23 cellular contexts compared by ENCODE assay signal in genomic region chr12:14998941-14999340, GRCh38. TPM values are rescaled to one million over a fixed set of nuclear protein-coding genes. Genes with fewer than 3 reads are reported as not detected.
"Had no signal": no experiment of that assay in that cellular context is flagged by ENCODE, and none has a peak within 500 bp of the region (broad histone marks: within the 10 kb centered on the region; RNA-seq: fewer than 3 reads in every experiment).

No MANE protein-coding gene starts in this region.

- H3K9me3 Mint-ChIP-seq: activated naive CD4-positive, alpha-beta T cell treated with anti-CD3 and anti-CD28 coated beads, Interleukin-2, amount 50 U/mL, for 24 hours; naive B cell; neural progenitor cell had no signal

- H3K4me3 ChIP-seq: ascending aorta, esophagus squamous epithelium, lung, neural progenitor cell, ovary, psoas muscle, right lobe of liver, spleen, tibial nerve had no signal

- H3K36me3 ChIP-seq: ascending aorta, esophagus squamous epithelium, neural progenitor cell, ovary, right lobe of liver, spleen, tibial nerve, WERI-Rb-1 had no signal

- ATAC-seq: left colon, right lobe of liver, T-helper 17 cell had no signal

- DNase-seq: activated CD4-positive, alpha-beta T cell treated with anti-CD3 and anti-CD28 coated beads, Interleukin-2, amount 50 U/mL, for 4 hours; activated gamma-delta T cell; cerebellar nuclear complex; effector CD4-positive, alpha-beta T cell; esophagus squamous epithelium; hippocampal formation; left colon; naive B cell; ovary; psoas muscle; right lobe of liver; spleen; stimulated activated naive CD4-positive, alpha-beta T cell treated with Interleukin-2 at 50 U/mL for 16 hours; T-helper 17 cell; WERI-Rb-1 had no signal

- H3K27me3 ChIP-seq: ascending aorta, esophagus squamous epithelium, neural progenitor cell, ovary, right lobe of liver, tibial nerve had no signal

- H3K36me3 Mint-ChIP-seq: activated naive CD4-positive, alpha-beta T cell treated with anti-CD3 and anti-CD28 coated beads, Interleukin-2, amount 50 U/mL, for 24 hours; naive B cell; neural progenitor cell had no signal

- H3K27me3 Mint-ChIP-seq: activated naive CD4-positive, alpha-beta T cell treated with anti-CD3 and anti-CD28 coated beads, Interleukin-2, amount 50 U/mL, for 24 hours had no signal

- H3K4me1 ChIP-seq: right lobe of liver had no signal

- H3K4me3 Mint-ChIP-seq: activated naive CD4-positive, alpha-beta T cell treated with anti-CD3 and anti-CD28 coated beads, Interleukin-2, amount 50 U/mL, for 24 hours; naive B cell; neural progenitor cell; T-helper 17 cell had no signal

- H3K9ac ChIP-seq: neural progenitor cell had no signal

- H3K27ac ChIP-seq: esophagus squamous epithelium, neural progenitor cell, ovary, psoas muscle, right lobe of liver, spleen, tibial nerve, WERI-Rb-1 had no signal

- H3K27ac Mint-ChIP-seq: activated naive CD4-positive, alpha-beta T cell treated with anti-CD3 and anti-CD28 coated beads, Interleukin-2, amount 50 U/mL, for 24 hours; naive B cell; neural progenitor cell; T-helper 17 cell had no signal

- H2AFZ ChIP-seq: neural progenitor cell had no signal

- H3K9me3 ChIP-seq: ascending aorta, esophagus squamous epithelium, ovary, psoas muscle, right lobe of liver, spleen, tibial nerve had no signal

- H3K4me2 ChIP-seq: neural progenitor cell had no signal

RNA-seq across cellular contexts. Expression of gene PDE6H, which starts 26.1 kb away (rescaled TPM):
- total RNA-seq: ascending aorta, bronchial epithelial cell, endothelial cell of umbilical vein, esophagus squamous epithelium, left colon, ovary, psoas muscle, right lobe of liver, T-helper 17 cell, tibial nerve had no signal
- polyA plus RNA-seq: adipose tissue, endothelial cell of umbilical vein, ovary, psoas muscle, spleen had no signal
